Comparison of ENCODE assay signal across 30 cellular contexts in genomic region chr10:18313626-18314025, GRCh38.
DNase-seq lines count a peak whose midpoint lies in the region; ATAC-seq and TF ChIP-seq lines count a peak whose summit lies in the region.
"Had no signal": no experiment of that assay in that cellular context is flagged by ENCODE, and none has a peak within 500 bp of the region (broad histone marks: within the 10 kb centered on the region; RNA-seq: fewer than 3 reads in every experiment).

No MANE protein-coding gene starts in this region.

- H3K27ac ChIP-seq in esophagus muscularis mucosa (replicated peaks in 1 of 4): peak overlapping the region; percentile 74 to 82 (median 78)
- H3K27ac ChIP-seq: breast epithelium, hepatocyte, left lung, SJCRH30, VCaP had no signal

- no peak for DNase-seq in adipocyte (ENCODE audit: low read depth)
- DNase-seq in esophagus muscularis mucosa (ENCODE audit: extremely low spot score): no peak
- DNase-seq in kidney tubule cell (ENCODE audit: low spot score): peak; percentile 22
- DNase-seq in sciatic nerve (ENCODE audit: low spot score): no peak
- DNase-seq in SKM-1 (lab: John Stamatoyannopoulos, UW; ENCODE audit: unreplicated experiment): no peak
- no peak for DNase-seq in stimulated activated naive CD4-positive, alpha-beta T cell (lab: John Stamatoyannopoulos, UW)
- DNase-seq in DMS 273 treated with DMSO at 0.1 percent for 48 hours (lab: John Stamatoyannopoulos, UW): no peak
- DNase-seq: activated CD4-positive, alpha-beta T cell treated with anti-CD3 and anti-CD28 coated beads for 4 hours; activated naive CD4-positive, alpha-beta T cell treated with anti-CD3 and anti-CD28 coated beads, Interleukin-2, amount 50 U/mL, for 16 hours; amniotic stem cell; CD4-positive, alpha-beta memory T cell; effector CD8-positive, alpha-beta T cell; EL; erythroblast; foreskin fibroblast; left lung; naive B cell; NCI-H446 treated with DMSO at 0.1 percent for 48 hours; NCI-H774; nucleus accumbens; SJCRH30; stimulated activated naive CD4-positive, alpha-beta T cell treated with Interleukin-2 at 50 U/mL for 16 hours; T1000 had no signal

- H3K4me3 ChIP-seq in adipocyte (ENCODE audit: low read length) (no peak overlapping the region), esophagus muscularis mucosa (peak overlapping the region; percentile 2 to 8 (median 5))
- H3K4me3 ChIP-seq: breast epithelium, hepatocyte, left lung, SJCRH30, smooth muscle cell, testis had no signal

- H3K4me1 ChIP-seq in adipocyte (ENCODE audit: control insufficient read depth, insufficient read depth, low read length) (peaks cover 13% of the 10 kb centered on the region), esophagus muscularis mucosa (peaks cover 0 to 58% (median 55%) of the 10 kb centered on the region in 4 donors)
- H3K4me1 ChIP-seq: breast epithelium, left lung, SJCRH30 had no signal

- TF ChIP-seq EP300 in esophagus muscularis mucosa (IDR thresholded peaks at IDR 0.05): no peak

- TF ChIP-seq CTCF in esophagus muscularis mucosa (IDR thresholded peaks at IDR 0.05): no peak

- H3K9me3 ChIP-seq in adipocyte (ENCODE audit: control insufficient read depth, low read length) (no peaks in the 10 kb centered on the region), esophagus muscularis mucosa (no peaks in the 10 kb centered on the region)
- H3K9me3 ChIP-seq: breast epithelium, left lung, SJCRH30, testis had no signal

- 48% methylated on average over 6 of the region's 6 CpGs for WGBS in esophagus muscularis mucosa

- H3K9ac ChIP-seq in adipocyte (ENCODE audit: low read length): peak overlapping the region; percentile 18

- H3K27me3 ChIP-seq in adipocyte (replicated peaks; ENCODE audit: control insufficient read depth, insufficient read depth, low read length): no peaks in the 10 kb centered on the region
- H3K27me3 ChIP-seq in esophagus muscularis mucosa: no peaks in the 10 kb centered on the region
- H3K27me3 ChIP-seq: breast epithelium, hepatocyte, left lung, SJCRH30, testis had no signal

- ATAC-seq in sciatic nerve (peak; percentile 56), HG02642 (IDR thresholded peaks at IDR 0.05; ENCODE audit: poor library complexity, unreplicated experiment) (no peak)
- ATAC-seq: activated T-helper 17 cell treated with anti-CD3 and anti-CD28 coated beads, Interleukin-2, amount 50 U/mL, for 72 hours; left lung had no signal

- H3K36me3 ChIP-seq in adipocyte (ENCODE audit: control insufficient read depth, insufficient read depth, low read length, severe bottlenecking) (no peaks in the 10 kb centered on the region), esophagus muscularis mucosa (no peaks in the 10 kb centered on the region)
- H3K36me3 ChIP-seq: breast epithelium, left lung, SJCRH30 had no signal

- intact Hi-C loops in esophagus muscularis mucosa (cut with DNase I) (no loop called here), sciatic nerve (cut with DNase I) (no loop called here)

- no peak for TF ChIP-seq POLR2A in esophagus muscularis mucosa (IDR thresholded peaks at IDR 0.05; ENCODE audit: low read depth)
